9 cellular contexts compared by ENCODE assay signal in genomic region chr20:42043921-42044320, GRCh38.
"Had no signal": no experiment of that assay in that cellular context is flagged by ENCODE, and none has a peak within 500 bp of the region (broad histone marks: within the 10 kb centered on the region; RNA-seq: fewer than 3 reads in every experiment).

No MANE protein-coding gene starts in this region.

- DNase-seq: H9, HCEC 1CT, IMR-90, KG1 had no signal

- H3K4me2 ChIP-seq: GM23338 had no signal

- H3K4me3 Mint-ChIP-seq: GM23338, H9 had no signal

- H3K4me1 Mint-ChIP-seq: GM23338, H9 had no signal

- H3K9me3 Mint-ChIP-seq: H9 had no signal

- ATAC-seq: GM23338, K562 had no signal

- H3K27ac Mint-ChIP-seq: GM23338, H9 had no signal

- H3K27ac ChIP-seq: HL-60 had no signal

- H3K4me3 ChIP-seq: GM23338, K562 had no signal

- FAIRE-seq: H1, H54, K562 had no signal

- H2AFZ ChIP-seq: GM23338 had no signal
